Comparison of ENCODE assay signal across 20 cellular contexts in genomic region chr12:90062799-90063198, GRCh38.
A peak's percentile ranks its signal among the peaks of the same experiment; 100 is the strongest.
DNase-seq lines count a peak whose midpoint lies in the region; ATAC-seq, FAIRE-seq and TF ChIP-seq lines count a peak whose summit lies in the region.
"Had no signal": no experiment of that assay in that cellular context is flagged by ENCODE, and none has a peak within 500 bp of the region (broad histone marks: within the 10 kb centered on the region; RNA-seq: fewer than 3 reads in every experiment).

No MANE protein-coding gene starts in this region.

- no peaks in the 10 kb centered on the region for H3K79me2 ChIP-seq in HepG2 (ENCODE audit: insufficient read depth, low read length)

- POLR2A ChIA-PET in HepG2 (lab: Yijun Ruan, JAX), result no interaction called here

- H3K4me2 ChIP-seq in HepG2 (ENCODE audit: low read depth, low read length), result no peak overlapping the region

- WGBS in HepG2 (ENCODE audit: low lambda C conversion rate), result 3% methylated on average over 4 of the region's 4 CpGs
- 38% methylated on average over 4 of the region's 4 CpGs for WGBS in right lobe of liver (ENCODE audit: insufficient coverage, low coverage, low lambda C conversion rate, missing lambda C conversion rate)

- no peak overlapping the region for H3K9ac ChIP-seq in HepG2 (ENCODE audit: insufficient read depth, low read depth, low read length)

- intact Hi-C loops in HepG2 (cut with micrococcal nuclease; ENCODE audit: unreplicated experiment) (no loop called here), right lobe of liver (cut with DNase I) (no loop called here)

- H3K27ac ChIP-seq in HepG2 (ENCODE audit: extremely low read length, insufficient read depth, low read length), result no peak overlapping the region
- H3K27ac ChIP-seq in right lobe of liver, result no peak overlapping the region
- no peak overlapping the region for H3K27ac ChIP-seq in substantia nigra (ENCODE audit: low read depth, low read length, poor library complexity, severe bottlenecking)
- H3K27ac ChIP-seq: epithelial cell of prostate, left ventricle myocardium inferior, SK-N-MC, tibial nerve had no signal

- H4K20me1 ChIP-seq in HepG2 (ENCODE audit: insufficient read depth, low read length), result no peaks in the 10 kb centered on the region

- CTCF ChIA-PET in HepG2 (lab: Yijun Ruan, JAX; ENCODE audit: low intra/inter-chr PET ratio, low total read pairs), result no interaction called here

- TF ChIP-seq EP300 in HepG2 (IDR thresholded peaks at IDR 0.05; ENCODE audit: low read depth in 2 of 2, low read length in 2 of 2), result no peak
- no peak for TF ChIP-seq EP300 in HepG2 (CRISPR knock-in tag; IDR thresholded peaks at IDR 0.05; ENCODE audit: borderline replicate concordance)

- H3K9me3 ChIP-seq in HepG2 (ENCODE audit: low read length) (no peaks in the 10 kb centered on the region), right lobe of liver (no peaks in the 10 kb centered on the region)
- H3K9me3 ChIP-seq: left ventricle myocardium inferior, tibial nerve had no signal

- H3K4me1 ChIP-seq in HepG2 (ENCODE audit: insufficient read depth, low read length) (no peaks in the 10 kb centered on the region), right lobe of liver (no peaks in the 10 kb centered on the region)

- no peak overlapping the region for H2AFZ ChIP-seq in HepG2 (ENCODE audit: low read length)

- TF ChIP-seq CTCF in HepG2 (CRISPR knock-in tag; IDR thresholded peaks at IDR 0.05), result peak; percentile 22; the same call in 1 of the 2 replicates
- TF ChIP-seq CTCF in right lobe of liver (IDR thresholded peaks at IDR 0.05), result no peak
- TF ChIP-seq CTCF in bronchial epithelial cell (IDR thresholded peaks at IDR 0.05; ENCODE audit: insufficient read depth, low read length, severe bottlenecking), result no peak

- in situ Hi-C loops in HepG2 (cut with HindIII; ENCODE audit: extremely low pct_ligation_motif_present, low pct_unique_long_range_greater_than_20kb), result no loop called here

- H3K4me3 ChIP-seq in HepG2 (replicated peaks in 1 of 3; ENCODE audit: insufficient read depth in 1 of 3, low read depth in 2 of 3, low read length in 3 of 3), result no peak overlapping the region
- no peak overlapping the region for H3K4me3 ChIP-seq in right lobe of liver
- no peak overlapping the region for H3K4me3 ChIP-seq in bronchial epithelial cell (ENCODE audit: low read depth, low read length)
- H3K4me3 ChIP-seq: left ventricle myocardium inferior, SK-N-MC, tibial nerve had no signal

- no peak for FAIRE-seq in HepG2 (lab: Jason Lieb, UNC)
- no peak for FAIRE-seq in bronchial epithelial cell (lab: Jason Lieb, UNC)

- DNase-seq in HepG2 (ENCODE audit: low spot score), result peak; percentile 5
- DNase-seq in right lobe of liver, result no peak
- DNase-seq in NCI-H460 (ENCODE audit: extremely low read depth, low read depth), result peak; percentile 77
- peak; percentile 71 for DNase-seq in bronchial epithelial cell (ENCODE audit: low read depth)
- no peak for DNase-seq in substantia nigra (lab: John Stamatoyannopoulos, UW)
- no peak for DNase-seq in activated T-cell treated with anti-CD3 and anti-CD28 coated beads, Interleukin-2, amount 50 U/mL, for 1 hour
- DNase-seq: activated CD4-positive, alpha-beta T cell treated with anti-CD3 and anti-CD28 coated beads for 36 hours; CD4-positive, alpha-beta memory T cell; H9; Kasumi-1; left ventricle myocardium inferior; NCI-H1436; T1000 had no signal

- TF ChIP-seq RAD21 in HepG2 (CRISPR knock-in tag; IDR thresholded peaks at IDR 0.05), result no peak

- H3K36me3 ChIP-seq in HepG2 (replicated peaks in 1 of 2; ENCODE audit: control insufficient read depth in 1 of 2, insufficient read depth in 2 of 2, low read length in 2 of 2) (no peaks in the 10 kb centered on the region), right lobe of liver (no peaks in the 10 kb centered on the region), bronchial epithelial cell (ENCODE audit: control insufficient read depth, insufficient read depth, low read length) (no peaks in the 10 kb centered on the region)
- H3K36me3 ChIP-seq: left ventricle myocardium inferior, tibial nerve had no signal

- H3K27me3 ChIP-seq in HepG2 (ENCODE audit: control insufficient read depth in 1 of 2, insufficient read depth in 2 of 2, low read length in 2 of 2), result no peaks in the 10 kb centered on the region
- H3K27me3 ChIP-seq in right lobe of liver, result no peaks in the 10 kb centered on the region
- H3K27me3 ChIP-seq in bronchial epithelial cell (ENCODE audit: control insufficient read depth, insufficient read depth, low read length), result no peaks in the 10 kb centered on the region
- H3K27me3 ChIP-seq: tibial nerve had no signal

- TF ChIP-seq POLR2A in HepG2 (IDR thresholded peaks at IDR 0.05; ENCODE audit: insufficient read depth in 1 of 2, low read depth in 2 of 2, low read length in 2 of 2) (no peak), right lobe of liver (IDR thresholded peaks at IDR 0.05) (no peak)

- ATAC-seq in HepG2 (peak; percentile 63), right lobe of liver (no peak), GM19463 (IDR thresholded peaks at IDR 0.05; ENCODE audit: unreplicated experiment) (no peak), GM21737 (IDR thresholded peaks at IDR 0.05; ENCODE audit: unreplicated experiment) (no peak)
- ATAC-seq: activated CD4-positive, alpha-beta T cell treated with anti-CD3 and anti-CD28 coated beads for 36 hours; activated T-helper 17 cell treated with anti-CD3 and anti-CD28 coated beads, Interleukin-2, amount 50 U/mL, for 72 hours; stimulated activated memory B cell treated with anti-CD40 and anti-IgM and Interleukin-4, amounts not matched to agents 10 μg/mL and 1 μg/mL and 100 μg/mL, for 72 hours had no signal

- no TSS peak for BruUV-seq in HepG2 (replicated peaks; lab: Mats Ljungman, UMichigan)

TF ChIP-seq in HepG2, 621 proteins besides CTCF, POLR2A, EP300 and RAD21 (continues in another document):
- no peak for TF ChIP-seq ZNF678 (CRISPR knock-in tag; IDR thresholded peaks at IDR 0.05)
- no peak for TF ChIP-seq NFKB2 (CRISPR knock-in tag; IDR thresholded peaks at IDR 0.05; ENCODE audit: borderline replicate concordance)
- no peak for TF ChIP-seq HNRNPH1 (optimal IDR thresholded peaks at IDR 0.05; ENCODE audit: low read depth, low read length)
- no peak for TF ChIP-seq TARDBP (CRISPR knock-in tag; IDR thresholded peaks at IDR 0.05)
- TF ChIP-seq SAFB2 (CRISPR knock-in tag; IDR thresholded peaks at IDR 0.05; ENCODE audit: borderline replicate concordance, low read depth), result no peak
- TF ChIP-seq ZHX2 (IDR thresholded peaks at IDR 0.05; ENCODE audit: low read depth), result no peak
- TF ChIP-seq ZHX2 (CRISPR knock-in tag; IDR thresholded peaks at IDR 0.05; ENCODE audit: borderline replicate concordance), result no peak
- TF ChIP-seq TEF (CRISPR knock-in tag; IDR thresholded peaks at IDR 0.05), result no peak
- no peak for TF ChIP-seq ZNF780A (CRISPR knock-in tag; IDR thresholded peaks at IDR 0.05)
- no peak for TF ChIP-seq IKZF4 (CRISPR knock-in tag; IDR thresholded peaks at IDR 0.05; ENCODE audit: borderline replicate concordance, low read depth, not compliant biosample characterization)
- TF ChIP-seq ZNF652 (CRISPR knock-in tag; IDR thresholded peaks at IDR 0.05; ENCODE audit: borderline replicate concordance, low read depth), result no peak

Comparison
In these comparisons a context has a peak if more than half of its experiments do, and no peak if none do; other contexts are left out.
1. DNase-seq: peak in HepG2 (single experiment), NCI-H460 (single experiment) and bronchial epithelial cell (single experiment); none in right lobe of liver (0 of 3), substantia nigra (0 of 49) and activated T-cell treated with anti-CD3 and anti-CD28 coated beads, Interleukin-2, amount 50 U/mL, for 1 hour (single experiment).